25 cellular contexts compared by ENCODE assay signal in genomic region chr5:172565931-172566665, GRCh38.
"Had no signal": no experiment of that assay in that cellular context is flagged by ENCODE, and none has a peak within 500 bp of the region (broad histone marks: within the 10 kb centered on the region; RNA-seq: fewer than 3 reads in every experiment).

No MANE protein-coding gene starts in this region.

- DNase-seq: activated B cell treated with CpG ODN at 0.5 μM for 24 hours; activated CD4-positive, alpha-beta memory T cell treated with anti-CD3 and anti-CD28 coated beads for 36 hours; activated CD4-positive, alpha-beta T cell treated with anti-CD3 and anti-CD28 coated beads for 1 hour; activated CD4-positive, alpha-beta T cell treated with anti-CD3 and anti-CD28 coated beads, Interleukin-2, amount 10 ng/mL, durations not matched to agents 24 days and 14 days; activated CD8-positive, alpha-beta memory T cell treated with anti-CD3 and anti-CD28 coated beads for 24 hours; activated gamma-delta T cell; activated naive CD4-positive, alpha-beta T cell treated with anti-CD3 and anti-CD28 coated beads for 36 hours; activated T-cell treated with anti-CD3 and anti-CD28 coated beads, Interleukin-2, amount 50 U/mL, for 48 hours; amygdala; NCI-H1092 treated with DMSO at 0.1 percent for 48 hours; NCI-H1417 treated with DMSO at 0.1 percent for 48 hours; NCI-H1694; NCI-H2029; NCI-H510A; Right ventricle myocardium superior; SJCRH30; T-helper 9 cell had no signal

- H3K9me3 Mint-ChIP-seq: activated B cell treated with CpG ODN at 0.5 μM for 24 hours; activated CD4-positive, alpha-beta memory T cell treated with anti-CD3 and anti-CD28 coated beads for 36 hours; activated CD4-positive, alpha-beta T cell treated with anti-CD3 and anti-CD28 coated beads, Interleukin-2, amount 10 ng/mL, durations not matched to agents 24 days and 14 days; activated naive CD4-positive, alpha-beta T cell treated with anti-CD3 and anti-CD28 coated beads for 36 hours; activated T-helper 17 cell treated with anti-CD3 and anti-CD28 coated beads, Interleukin-2, amount 50 U/mL, for 72 hours; brain; T-helper 1 cell treated with Interleukin-12 subunit alpha and Interleukin-12 subunit beta and Interleukin-4 antibody, amounts not matched to agents 30 μg/mL and 1 μg/mL, for 36 hours had no signal

- H3K27ac Mint-ChIP-seq: activated B cell treated with CpG ODN at 0.5 μM for 24 hours; activated CD4-positive, alpha-beta memory T cell treated with anti-CD3 and anti-CD28 coated beads for 36 hours; activated CD4-positive, alpha-beta T cell treated with anti-CD3 and anti-CD28 coated beads, Interleukin-2, amount 10 ng/mL, durations not matched to agents 24 days and 14 days; activated naive CD4-positive, alpha-beta T cell treated with anti-CD3 and anti-CD28 coated beads for 36 hours; activated naive CD8-positive, alpha-beta T cell; activated T-helper 17 cell treated with anti-CD3 and anti-CD28 coated beads, Interleukin-2, amount 50 U/mL, for 72 hours; T-helper 1 cell treated with Interleukin-12 subunit alpha and Interleukin-12 subunit beta and Interleukin-4 antibody, amounts not matched to agents 30 μg/mL and 1 μg/mL, for 36 hours had no signal

- H3K4me3 Mint-ChIP-seq: activated B cell treated with CpG ODN at 0.5 μM for 24 hours; activated CD4-positive, alpha-beta memory T cell treated with anti-CD3 and anti-CD28 coated beads for 36 hours; activated CD4-positive, alpha-beta T cell treated with anti-CD3 and anti-CD28 coated beads, Interleukin-2, amount 10 ng/mL, durations not matched to agents 24 days and 14 days; activated naive CD4-positive, alpha-beta T cell treated with anti-CD3 and anti-CD28 coated beads for 36 hours; activated naive CD8-positive, alpha-beta T cell; activated T-helper 17 cell treated with anti-CD3 and anti-CD28 coated beads, Interleukin-2, amount 50 U/mL, for 72 hours; brain; T-helper 1 cell treated with Interleukin-12 subunit alpha and Interleukin-12 subunit beta and Interleukin-4 antibody, amounts not matched to agents 30 μg/mL and 1 μg/mL, for 36 hours had no signal

- H3K9me3 ChIP-seq: Peyer's patch, SJCRH30 had no signal

- H3K9ac ChIP-seq: KMS-11 had no signal

- H3K36me3 ChIP-seq: Peyer's patch, SJCRH30 had no signal

- H3K4me3 ChIP-seq: Peyer's patch, SJCRH30 had no signal

- FAIRE-seq: astrocyte had no signal

- H3K4me1 Mint-ChIP-seq: activated B cell treated with CpG ODN at 0.5 μM for 24 hours; activated CD4-positive, alpha-beta T cell treated with anti-CD3 and anti-CD28 coated beads, Interleukin-2, amount 10 ng/mL, durations not matched to agents 24 days and 14 days; activated T-helper 17 cell treated with anti-CD3 and anti-CD28 coated beads, Interleukin-2, amount 50 U/mL, for 72 hours had no signal

- H3K27ac ChIP-seq: KMS-11, Peyer's patch, RWPE1, SJCRH30 had no signal

- H3K27me3 ChIP-seq: Peyer's patch, SJCRH30 had no signal

- H3K36me3 Mint-ChIP-seq: activated CD4-positive, alpha-beta memory T cell treated with anti-CD3 and anti-CD28 coated beads for 36 hours; activated naive CD8-positive, alpha-beta T cell; brain had no signal

- H3K4me2 ChIP-seq: KMS-11 had no signal

- ATAC-seq: activated T-helper 17 cell treated with anti-CD3 and anti-CD28 coated beads, Interleukin-2, amount 50 U/mL, for 72 hours had no signal
